Comparison of ENCODE assay signal across 23 cellular contexts in genomic region chr1:93221913-93222312, GRCh38. TPM values are rescaled to one million over a fixed set of nuclear protein-coding genes. Genes with fewer than 3 reads are reported as not detected.
DNase-seq lines count a peak whose midpoint lies in the region; ATAC-seq and TF ChIP-seq lines count a peak whose summit lies in the region.
"Had no signal": no experiment of that assay in that cellular context is flagged by ENCODE, and none has a peak within 500 bp of the region (broad histone marks: within the 10 kb centered on the region; RNA-seq: fewer than 3 reads in every experiment).

No MANE protein-coding gene starts in this region.

- no peak overlapping the region for H3K4me2 ChIP-seq in DND-41 (ENCODE audit: insufficient read depth, low read length)

- CTCF ChIA-PET in WTC11 (lab: Charles Lee): no interaction called here

- H3K9ac ChIP-seq in DND-41 (ENCODE audit: low read depth, low read length): no peak overlapping the region

- POLR2A ChIA-PET in WTC11 (lab: Charles Lee): interaction anchor here (0.7 kb wide), 1 partner anchor 16 kb away, joined by 4 read pairs; no protein-coding TSS in a partner anchor

- intact Hi-C loops in left lung (cut with DNase I): no loop called here

- DNase-seq in DND-41 (peak; percentile 17), WTC11 (ENCODE audit: low spot score) (no peak), fibroblast of villous mesenchyme (ENCODE audit: low read depth) (peak; percentile 45), MG63 (no peak), left lung (no peak), foreskin melanocyte (no peak), H7 (no peak)
- DNase-seq: activated B cell treated with CpG ODN at 0.5 μM for 24 hours; activated CD4-positive, alpha-beta memory T cell treated with anti-CD3 and anti-CD28 coated beads for 36 hours; activated effector memory CD4-positive, alpha-beta T cell treated with Interleukin-2 at 50 U/mL for 16 hours; C1 segment of cervical spinal cord; Calu3; GOT3; immature natural killer cell; NCI-H524; sigmoid colon; stimulated activated CD4-positive, alpha-beta T cell treated with anti-CD3 and anti-CD28 coated beads, Interleukin-15, amount 100 ng/mL, for 24 hours had no signal

- H3K4me3 ChIP-seq in DND-41 (ENCODE audit: low read depth in 1 of 2, low read length in 2 of 2) (no peak overlapping the region), fibroblast of villous mesenchyme (ENCODE audit: low read depth, low read length) (no peak overlapping the region), MG63 (no peak overlapping the region), left lung (no peak overlapping the region), H7 (ENCODE audit: insufficient read depth, low read depth, low read length) (no peak overlapping the region)
- H3K4me3 ChIP-seq: sigmoid colon had no signal

- H3K36me3 ChIP-seq in DND-41 (ENCODE audit: insufficient read depth, low read length): peaks cover 62% of the 10 kb centered on the region
- H3K36me3 ChIP-seq in KOPT-K1 (ENCODE audit: insufficient read depth, low read length): peaks cover 72% of the 10 kb centered on the region
- peaks cover 53% of the 10 kb centered on the region for H3K36me3 ChIP-seq in MG63
- H3K36me3 ChIP-seq in left lung: peaks cover 0 to 33% of the 10 kb centered on the region in 2 donors
- H3K36me3 ChIP-seq in H7 (replicated peaks; ENCODE audit: control insufficient read depth, insufficient read depth, low read length): peaks cover 10% of the 10 kb centered on the region

- H3K27me3 Mint-ChIP-seq in WTC11 (ENCODE audit: low read depth): no peaks in the 10 kb centered on the region
- H3K27me3 Mint-ChIP-seq: activated B cell treated with CpG ODN at 0.5 μM for 24 hours; activated CD4-positive, alpha-beta memory T cell treated with anti-CD3 and anti-CD28 coated beads for 36 hours; dendritic cell treated with granulocyte-macrophage colony-stimulating factor and Interleukin-4, amounts not matched to agents 40 ng/mL and 50 ng/mL, for 4 days; IgD-negative memory B cell; type B pancreatic cell had no signal

- H3K9me3 ChIP-seq in DND-41 (ENCODE audit: insufficient read depth, low read length, severe bottlenecking) (no peaks in the 10 kb centered on the region), KOPT-K1 (ENCODE audit: insufficient read depth, low read length, poor library complexity, severe bottlenecking) (no peaks in the 10 kb centered on the region), MG63 (0 out of 2 replicates have a peak, but pooled peaks cover 3% of the 10 kb centered on the region), left lung (no peaks in the 10 kb centered on the region)
- H3K9me3 ChIP-seq: sigmoid colon had no signal

- H3K36me3 Mint-ChIP-seq in WTC11: peaks cover 66% of the 10 kb centered on the region

- no peak overlapping the region for H3K4me3 Mint-ChIP-seq in WTC11
- H3K4me3 Mint-ChIP-seq: activated B cell treated with CpG ODN at 0.5 μM for 24 hours; activated CD4-positive, alpha-beta memory T cell treated with anti-CD3 and anti-CD28 coated beads for 36 hours; dendritic cell treated with granulocyte-macrophage colony-stimulating factor and Interleukin-4, amounts not matched to agents 40 ng/mL and 50 ng/mL, for 4 days; IgD-negative memory B cell; immature natural killer cell; type B pancreatic cell had no signal

- no peaks in the 10 kb centered on the region for H3K79me2 ChIP-seq in DND-41 (ENCODE audit: insufficient read depth, low read length)

- H3K4me1 ChIP-seq in DND-41 (ENCODE audit: insufficient read depth, low read length) (peaks cover 43% of the 10 kb centered on the region), left lung (no peaks in the 10 kb centered on the region)
- H3K4me1 ChIP-seq: sigmoid colon had no signal

- no peaks in the 10 kb centered on the region for H3K4me1 Mint-ChIP-seq in WTC11

- peak overlapping the region; percentile 29; the same call in 1 of the 2 replicates for H3K27ac Mint-ChIP-seq in WTC11
- H3K27ac Mint-ChIP-seq: activated B cell treated with CpG ODN at 0.5 μM for 24 hours; activated CD4-positive, alpha-beta memory T cell treated with anti-CD3 and anti-CD28 coated beads for 36 hours; dendritic cell treated with granulocyte-macrophage colony-stimulating factor and Interleukin-4, amounts not matched to agents 40 ng/mL and 50 ng/mL, for 4 days; immature natural killer cell; type B pancreatic cell had no signal

- H3K27ac ChIP-seq in DND-41 (ENCODE audit: low read length) (peak overlapping the region; percentile 59), KOPT-K1 (ENCODE audit: low read depth, low read length, poor library complexity, severe bottlenecking) (peak overlapping the region; percentile 92), left lung (no peak overlapping the region)
- H3K27ac ChIP-seq: HL-60, sigmoid colon had no signal

- no peaks in the 10 kb centered on the region for H4K20me1 ChIP-seq in DND-41 (ENCODE audit: insufficient read depth, low read length)

- H3K9me3 Mint-ChIP-seq in WTC11: peaks cover 19% of the 10 kb centered on the region
- H3K9me3 Mint-ChIP-seq: activated B cell treated with CpG ODN at 0.5 μM for 24 hours; dendritic cell treated with granulocyte-macrophage colony-stimulating factor and Interleukin-4, amounts not matched to agents 40 ng/mL and 50 ng/mL, for 4 days; IgD-negative memory B cell; immature natural killer cell; type B pancreatic cell had no signal

- no peak overlapping the region for H2AFZ ChIP-seq in DND-41 (ENCODE audit: low read depth, low read length)

- TF ChIP-seq CTCF in DND-41 (IDR thresholded peaks at IDR 0.05; ENCODE audit: borderline replicate concordance, extremely low read depth, low read length, poor library complexity, severe bottlenecking) (no peak), WTC11 (IDR thresholded peaks at IDR 0.05) (no peak), fibroblast of villous mesenchyme (IDR thresholded peaks at IDR 0.05; ENCODE audit: insufficient read depth, low read depth, low read length) (no peak), left lung (IDR thresholded peaks at IDR 0.05) (no peak)

- H3K27me3 ChIP-seq in DND-41 (ENCODE audit: insufficient read depth, low read length, poor library complexity): no peaks in the 10 kb centered on the region
- no peaks in the 10 kb centered on the region for H3K27me3 ChIP-seq in MG63
- no peaks in the 10 kb centered on the region for H3K27me3 ChIP-seq in left lung
- no peaks in the 10 kb centered on the region for H3K27me3 ChIP-seq in H7 (ENCODE audit: control insufficient read depth, insufficient read depth, low read length)
- H3K27me3 ChIP-seq: sigmoid colon had no signal

- ATAC-seq in DND-41 (ENCODE audit: insufficient read depth, low read depth) (no peak; the same call in 2 of the 3 replicates), WTC11 (no peak), left lung (no peak)
- ATAC-seq: Panc1 had no signal

TF ChIP-seq in WTC11, 78 proteins besides CTCF, POLR2A, EP300 and RAD21 (continues in another document):
- no peak for TF ChIP-seq GTF2I (CRISPR knock-in tag; conservative IDR thresholded peaks at IDR 0.05)
- no peak for TF ChIP-seq CDX4 (CRISPR knock-in tag; IDR thresholded peaks at IDR 0.05; ENCODE audit: borderline replicate concordance)
- TF ChIP-seq, protein P1, sequence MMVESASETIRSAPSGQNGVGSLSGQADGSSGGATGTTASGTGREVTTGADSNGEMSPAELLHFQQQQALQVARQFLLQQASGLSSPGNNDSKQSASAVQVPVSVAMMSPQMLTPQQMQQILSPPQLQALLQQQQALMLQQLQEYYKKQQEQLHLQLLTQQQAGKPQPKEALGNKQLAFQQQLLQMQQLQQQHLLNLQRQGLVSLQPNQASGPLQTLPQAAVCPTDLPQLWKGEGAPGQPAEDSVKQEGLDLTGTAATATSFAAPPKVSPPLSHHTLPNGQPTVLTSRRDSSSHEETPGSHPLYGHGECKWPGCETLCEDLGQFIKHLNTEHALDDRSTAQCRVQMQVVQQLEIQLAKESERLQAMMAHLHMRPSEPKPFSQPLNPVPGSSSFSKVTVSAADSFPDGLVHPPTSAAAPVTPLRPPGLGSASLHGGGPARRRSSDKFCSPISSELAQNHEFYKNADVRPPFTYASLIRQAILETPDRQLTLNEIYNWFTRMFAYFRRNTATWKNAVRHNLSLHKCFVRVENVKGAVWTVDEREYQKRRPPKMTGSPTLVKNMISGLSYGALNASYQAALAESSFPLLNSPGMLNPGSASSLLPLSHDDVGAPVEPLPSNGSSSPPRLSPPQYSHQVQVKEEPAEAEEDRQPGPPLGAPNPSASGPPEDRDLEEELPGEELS (CRISPR knock-in tag; IDR thresholded peaks at IDR 0.05): no peak
- TF ChIP-seq JAZF1 (CRISPR knock-in tag; IDR thresholded peaks at IDR 0.05): no peak
- no peak for TF ChIP-seq PRRX2 (CRISPR knock-in tag; IDR thresholded peaks at IDR 0.05)
- TF ChIP-seq ZNF317 (CRISPR knock-in tag; IDR thresholded peaks at IDR 0.05; ENCODE audit: borderline replicate concordance, low read depth): no peak
- TF ChIP-seq ZBTB21 (CRISPR knock-in tag; IDR thresholded peaks at IDR 0.05; ENCODE audit: borderline replicate concordance): no peak
- no peak for TF ChIP-seq HMGXB4 (CRISPR knock-in tag; IDR thresholded peaks at IDR 0.05)

RNA-seq across cellular contexts. Expression of gene CCDC18, which starts 41.4 kb away (rescaled TPM):
- 21.3 to 24.9 TPM (median 23.0 TPM) in 3 replicates for total RNA-seq in WTC11 (2021)
- 10.3 and 14.7 TPM in 2 replicates for total RNA-seq in fibroblast of villous mesenchyme
- total RNA-seq in MG63 (2014; rRNA removed; shearing (Covaris generic); ENCODE audit: low replicate concordance): 5.5 and 42.1 TPM in 2 replicates
- total RNA-seq in left lung: 1 to 10 TPM; 4.1 to 6.2 TPM
- total RNA-seq in H7 (2014; rRNA removed; shearing (Covaris generic)): 10.5 and 23.0 TPM in 2 replicates

RNA-seq across cellular contexts. Expression of gene TMED5, which starts 41.7 kb away (rescaled TPM):
- total RNA-seq in WTC11 (2021) (25.1 to 28.5 TPM (median 25.6 TPM) in 3 replicates), fibroblast of villous mesenchyme (50.6 and 82.5 TPM in 2 replicates), left lung (10 to 100 TPM; 89.2 to 95.5 TPM)
- 5.8 and 6.0 TPM in 2 replicates for total RNA-seq in MG63 (2014; rRNA removed; shearing (Covaris generic); ENCODE audit: low replicate concordance)
- 66.4 and 72.5 TPM in 2 replicates for total RNA-seq in H7 (2014; rRNA removed; shearing (Covaris generic))

Comparison
In these comparisons a context has a peak if more than half of its experiments do, and no peak if none do; other contexts are left out.
1. DNase-seq: peak in DND-41 (single experiment) and fibroblast of villous mesenchyme (single experiment); none in WTC11 (single experiment), MG63 (single experiment), left lung (0 of 2), foreskin melanocyte (single experiment) and H7 (single experiment).
2. H3K27ac ChIP-seq: peak in DND-41 (single experiment) and KOPT-K1 (single experiment); none in left lung (0 of 2).